Comparison of ENCODE assay signal across 20 cellular contexts in the genomic region with DNA sequence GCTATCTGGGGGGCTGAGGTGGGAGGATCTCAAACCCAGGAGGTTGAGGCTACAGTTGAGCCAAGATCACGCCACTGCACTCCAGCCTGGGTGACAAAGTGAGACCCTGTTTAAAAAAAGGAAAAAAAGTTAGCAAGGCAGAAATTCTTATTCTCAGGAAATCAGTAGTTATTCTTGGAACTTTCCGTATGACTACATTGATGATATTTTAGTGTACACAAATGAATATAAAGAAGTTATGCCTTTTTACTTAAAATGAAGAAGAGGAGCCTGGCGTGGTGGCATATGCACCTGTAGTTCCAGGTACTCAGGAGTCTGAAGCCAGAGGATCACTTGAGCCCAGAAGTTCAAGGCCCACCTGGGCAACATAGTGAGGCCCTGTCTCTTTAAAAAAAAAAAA.
"Had no signal": no experiment of that assay in that cellular context is flagged by ENCODE, and none has a peak within 500 bp of the region (broad histone marks: within the 10 kb centered on the region; RNA-seq: fewer than 3 reads in every experiment).

No MANE protein-coding gene starts in this region.

- H3K36me3 Mint-ChIP-seq: IgD-negative memory B cell had no signal

- FAIRE-seq: HTR-8/SVneo, K562 had no signal

- DNase-seq: Kasumi-1, MM.1S, NCI-H1092 treated with DMSO at 0.1 percent for 48 hours, NCI-H1436, NCI-H187, NCI-H2029, NCI-H2081 treated with DMSO at 0.1 percent for 48 hours, NCI-H2171, NCI-H226, NCI-H446, NCI-H510A, NCI-H524 treated with DMSO at 0.1 percent for 48 hours, NCI-H69, NCI-H774, Right ventricle myocardium superior, RPMI8226, SIG-M5 had no signal

- H3K27ac Mint-ChIP-seq: IgD-negative memory B cell had no signal

- H3K27me3 Mint-ChIP-seq: IgD-negative memory B cell had no signal

- H3K4me3 Mint-ChIP-seq: IgD-negative memory B cell had no signal

- H3K4me1 Mint-ChIP-seq: IgD-negative memory B cell had no signal

- H3K9me3 Mint-ChIP-seq: IgD-negative memory B cell had no signal

- ATAC-seq: K562 had no signal
